32 cellular contexts compared by ENCODE assay signal in genomic region chr4:80098635-80099034, GRCh38. TPM values are rescaled to one million over a fixed set of nuclear protein-coding genes. Genes with fewer than 3 reads are reported as not detected.
"Had no signal": no experiment of that assay in that cellular context is flagged by ENCODE, and none has a peak within 500 bp of the region (broad histone marks: within the 10 kb centered on the region; RNA-seq: fewer than 3 reads in every experiment).

No MANE protein-coding gene starts in this region.

- H3K4me3 ChIP-seq: adrenal gland, body of pancreas, breast epithelium, MG63, SJCRH30, SK-N-MC had no signal

- H3K36me3 Mint-ChIP-seq: WTC11 had no signal

- H3K4me1 Mint-ChIP-seq: activated CD4-positive, alpha-beta T cell treated with anti-CD3 and anti-CD28 coated beads, Interleukin-2, amount 10 ng/mL, durations not matched to agents 7 days and 5 days; activated naive CD8-positive, alpha-beta T cell treated with anti-CD3 and anti-CD28 coated beads, Interleukin-2, amount 10 ng/mL, durations not matched to agents 7 days and 5 days; WTC11 had no signal

- H3K27me3 ChIP-seq: adrenal gland, body of pancreas, breast epithelium, MG63, SJCRH30 had no signal

- ATAC-seq: activated CD4-positive, alpha-beta T cell treated with anti-CD3 and anti-CD28 coated beads for 36 hours; activated CD4-positive, CD25-positive, alpha-beta regulatory T cell treated with anti-CD3 and anti-CD28 coated beads, Interleukin-2, amount 50 U/mL, for 24 hours; activated CD8-positive, alpha-beta T cell treated with anti-CD3 and anti-CD28 coated beads, Interleukin-2, amount 10 ng/mL, durations not matched to agents 7 days and 5 days; body of pancreas; WTC11 had no signal

- H3K4me3 Mint-ChIP-seq: activated CD4-positive, alpha-beta T cell treated with anti-CD3 and anti-CD28 coated beads for 36 hours; activated CD4-positive, alpha-beta T cell treated with anti-CD3 and anti-CD28 coated beads, Interleukin-2, amount 10 ng/mL, durations not matched to agents 7 days and 5 days; activated CD8-positive, alpha-beta T cell treated with anti-CD3 and anti-CD28 coated beads, Interleukin-2, amount 10 ng/mL, durations not matched to agents 7 days and 5 days; activated naive CD8-positive, alpha-beta T cell treated with anti-CD3 and anti-CD28 coated beads, Interleukin-2, amount 10 ng/mL, durations not matched to agents 7 days and 5 days; activated T-cell treated with anti-CD3 and anti-CD28 coated beads, Interleukin-2, amount 50 U/mL, for 24 hours; T-helper 2 cell treated with Interferon-gamma antibody and Interleukin-4, amounts not matched to agents 5 μg/mL and 100 μg/mL, for 36 hours; WTC11 had no signal

- H3K27me3 Mint-ChIP-seq: activated CD4-positive, alpha-beta T cell treated with anti-CD3 and anti-CD28 coated beads for 36 hours; activated T-cell treated with anti-CD3 and anti-CD28 coated beads, Interleukin-2, amount 50 U/mL, for 24 hours had no signal

- H3K27ac ChIP-seq: adrenal gland, body of pancreas, breast epithelium, SJCRH30, SK-N-MC had no signal

- DNase-seq: activated CD4-positive, alpha-beta T cell treated with anti-CD3 and anti-CD28 coated beads for 36 hours; activated CD4-positive, alpha-beta T cell treated with anti-CD3 and anti-CD28 coated beads, Interleukin-2, amount 10 ng/mL, durations not matched to agents 7 days and 5 days; activated CD4-positive, alpha-beta T cell treated with anti-CD3 and anti-CD28 coated beads, Interleukin-2, amount 50 U/mL, for 48 hours; activated CD8-positive, alpha-beta T cell treated with anti-CD3 and anti-CD28 coated beads, Interleukin-2, amount 10 ng/mL, durations not matched to agents 7 days and 5 days; activated effector memory CD4-positive, alpha-beta T cell treated with Interleukin-2 at 50 U/mL for 16 hours; activated naive CD4-positive, alpha-beta T cell; activated naive CD4-positive, alpha-beta T cell treated with anti-CD3 and anti-CD28 coated beads, Interleukin-2, amount 50 U/mL, for 16 hours; activated naive CD8-positive, alpha-beta T cell treated with anti-CD3 and anti-CD28 coated beads, Interleukin-2, amount 10 ng/mL, durations not matched to agents 7 days and 5 days; activated T-cell treated with anti-CD3 and anti-CD28 coated beads, Interleukin-2, amount 50 U/mL, for 24 hours; adrenal gland; body of pancreas; Karpas-422; KBM-7; MG63; NCI-H1048; NCI-H1105 treated with DMSO at 0.1 percent for 48 hours; NCI-H1436; NCI-H1694; NCI-H1930; NCI-H2081 treated with DMSO at 0.1 percent for 48 hours; NCI-H345; NCI-H524 treated with DMSO at 0.1 percent for 48 hours; SHP77; SJCRH30 had no signal

- H3K4me1 ChIP-seq: adrenal gland, body of pancreas, breast epithelium had no signal

- FAIRE-seq: astrocyte, TTC549 had no signal

- H3K9me3 ChIP-seq: adrenal gland, body of pancreas, breast epithelium, MG63, SJCRH30 had no signal

- H3K36me3 ChIP-seq: adrenal gland, breast epithelium, MG63, SJCRH30 had no signal

- H3K27ac Mint-ChIP-seq: activated CD4-positive, alpha-beta T cell treated with anti-CD3 and anti-CD28 coated beads for 36 hours; activated CD4-positive, alpha-beta T cell treated with anti-CD3 and anti-CD28 coated beads, Interleukin-2, amount 10 ng/mL, durations not matched to agents 7 days and 5 days; activated CD8-positive, alpha-beta T cell treated with anti-CD3 and anti-CD28 coated beads, Interleukin-2, amount 10 ng/mL, durations not matched to agents 7 days and 5 days; activated naive CD8-positive, alpha-beta T cell treated with anti-CD3 and anti-CD28 coated beads, Interleukin-2, amount 10 ng/mL, durations not matched to agents 7 days and 5 days; activated T-cell treated with anti-CD3 and anti-CD28 coated beads, Interleukin-2, amount 50 U/mL, for 24 hours; T-helper 2 cell treated with Interferon-gamma antibody and Interleukin-4, amounts not matched to agents 5 μg/mL and 100 μg/mL, for 36 hours; WTC11 had no signal

RNA-seq across cellular contexts. Expression of gene ANTXR2, which starts 25.6 kb away (rescaled TPM):
- total RNA-seq: OCI-LY7 had no signal
